In genomic region chr2:201939366-201939985, GRCh38 we compare ENCODE assay signal across 1 cellular context.
TF ChIP-seq lines count a peak whose summit lies in the region.

No MANE protein-coding gene starts in this region.

TF ChIP-seq in IMR-90, 13 proteins besides CTCF, POLR2A, EP300 and RAD21 (continued from another document):
- no peak for TF ChIP-seq ELK1 (IDR thresholded peaks at IDR 0.05; ENCODE audit: borderline replicate concordance, low read depth, low read length)
- no peak for TF ChIP-seq CHD1 (IDR thresholded peaks at IDR 0.05; ENCODE audit: low read depth, low read length)
- TF ChIP-seq NFE2L2 (IDR thresholded peaks at IDR 0.05; ENCODE audit: low read depth, low read length) = no peak
